In genomic region chr7:50718876-50719275, GRCh38 we compare ENCODE assay signal across 1 cellular context.
A peak's percentile ranks its signal among the peaks of the same experiment; 100 is the strongest.
TF ChIP-seq lines count a peak whose summit lies in the region.

No MANE protein-coding gene starts in this region.

TF ChIP-seq in HepG2, 621 proteins besides CTCF, POLR2A, EP300 and RAD21 (continued from another document and continues in another):
- TF ChIP-seq CREM (IDR thresholded peaks at IDR 0.05) (peak; percentile 39; the same call in 1 of the 2 replicates), CREM (CRISPR knock-in tag; IDR thresholded peaks at IDR 0.05) (no peak), MED1 (CRISPR knock-in tag; IDR thresholded peaks at IDR 0.05) (0 out of 2 replicates have a peak, but pooled peaks have one; percentile 11), PHF21A (CRISPR knock-in tag; IDR thresholded peaks at IDR 0.05) (no peak), ZNF24 (IDR thresholded peaks at IDR 0.05) (no peak), ZNF335 (CRISPR knock-in tag; IDR thresholded peaks at IDR 0.05) (no peak), GABPB1 (CRISPR knock-in tag; IDR thresholded peaks at IDR 0.05) (no peak), NFIC (IDR thresholded peaks at IDR 0.05; ENCODE audit: low read length) (peak; percentile 75; the same call in 1 of the 2 replicates), SIX4 (CRISPR knock-in tag; IDR thresholded peaks at IDR 0.05) (no peak), HNF4A (CRISPR knock-in tag; IDR thresholded peaks at IDR 0.05) (peak; percentile 56), HES4 (CRISPR knock-in tag; IDR thresholded peaks at IDR 0.05; ENCODE audit: borderline replicate concordance) (no peak), SP4 (CRISPR knock-in tag; IDR thresholded peaks at IDR 0.05) (no peak), WIZ (CRISPR knock-in tag; IDR thresholded peaks at IDR 0.05) (no peak), SP5 (CRISPR knock-in tag; IDR thresholded peaks at IDR 0.05; ENCODE audit: borderline replicate concordance, low read depth) (no peak), NR2F1 (CRISPR knock-in tag; IDR thresholded peaks at IDR 0.05) (no peak), TCF12 (IDR thresholded peaks at IDR 0.05) (no peak), TCF12 (CRISPR knock-in tag; IDR thresholded peaks at IDR 0.05) (no peak), ZNF331 (CRISPR knock-in tag; IDR thresholded peaks at IDR 0.05) (0 out of 2 replicates have a peak, but pooled peaks have one; percentile 4), FOXA1 (IDR thresholded peaks at IDR 0.05) (no peak), FOXA1 (CRISPR knock-in tag; IDR thresholded peaks at IDR 0.05) (peak; percentile 39; the same call in 1 of the 2 replicates), ZNF674 (CRISPR knock-in tag; IDR thresholded peaks at IDR 0.05; ENCODE audit: low read depth) (no peak), CC2D1A (CRISPR knock-in tag; IDR thresholded peaks at IDR 0.05) (no peak), NR2F2 (IDR thresholded peaks at IDR 0.05; ENCODE audit: borderline replicate concordance, low read depth) (peak; percentile 74), DDIT3 (CRISPR knock-in tag; IDR thresholded peaks at IDR 0.05) (no peak), FOXP1 (IDR thresholded peaks at IDR 0.05) (peak; percentile 23; the same call in 1 of the 2 replicates), FOXP1 (CRISPR knock-in tag; IDR thresholded peaks at IDR 0.05) (peak; percentile 78), KDM6A (CRISPR knock-in tag; IDR thresholded peaks at IDR 0.05; ENCODE audit: low read depth) (0 out of 2 replicates have a peak, but pooled peaks have one; percentile 34), HDAC1 (CRISPR knock-in tag; IDR thresholded peaks at IDR 0.05) (peak; percentile 60; the same call in 1 of the 2 replicates), ZNF451 (CRISPR knock-in tag; IDR thresholded peaks at IDR 0.05) (no peak), SIX1 (CRISPR knock-in tag; IDR thresholded peaks at IDR 0.05; ENCODE audit: borderline replicate concordance) (peak; percentile 22; the same call in 1 of the 2 replicates), NR2F6 (IDR thresholded peaks at IDR 0.05) (peak; percentile 57), NR2F6 (CRISPR knock-in tag; IDR thresholded peaks at IDR 0.05) (no peak), ZNF441 (CRISPR knock-in tag; IDR thresholded peaks at IDR 0.05; ENCODE audit: borderline replicate concordance) (no peak), GZF1 (CRISPR knock-in tag; IDR thresholded peaks at IDR 0.05) (no peak), ZNF567 (CRISPR knock-in tag; IDR thresholded peaks at IDR 0.05; ENCODE audit: borderline replicate concordance) (no peak), MIER2 (CRISPR knock-in tag; IDR thresholded peaks at IDR 0.05) (no peak), HMG20A (CRISPR knock-in tag; IDR thresholded peaks at IDR 0.05; ENCODE audit: borderline replicate concordance) (peak; percentile 68; the same call in 1 of the 2 replicates), SKI (IDR thresholded peaks at IDR 0.05; ENCODE audit: partially characterized antibody) (no peak), TBX3 (IDR thresholded peaks at IDR 0.05; ENCODE audit: borderline replicate concordance) (peak; percentile 85; the same call in 1 of the 2 replicates), KMT2B (CRISPR knock-in tag; IDR thresholded peaks at IDR 0.05) (no peak), RFX1 (IDR thresholded peaks at IDR 0.05) (no peak), IRF9 (CRISPR knock-in tag; IDR thresholded peaks at IDR 0.05; ENCODE audit: borderline replicate concordance) (no peak), ZNF879 (CRISPR knock-in tag; IDR thresholded peaks at IDR 0.05) (no peak), SETDB1 (CRISPR knock-in tag; IDR thresholded peaks at IDR 0.05; ENCODE audit: borderline replicate concordance) (no peak), NCOA2 (CRISPR knock-in tag; IDR thresholded peaks at IDR 0.05) (peak; percentile 38; the same call in 1 of the 2 replicates)
- TF ChIP-seq, protein P1, sequence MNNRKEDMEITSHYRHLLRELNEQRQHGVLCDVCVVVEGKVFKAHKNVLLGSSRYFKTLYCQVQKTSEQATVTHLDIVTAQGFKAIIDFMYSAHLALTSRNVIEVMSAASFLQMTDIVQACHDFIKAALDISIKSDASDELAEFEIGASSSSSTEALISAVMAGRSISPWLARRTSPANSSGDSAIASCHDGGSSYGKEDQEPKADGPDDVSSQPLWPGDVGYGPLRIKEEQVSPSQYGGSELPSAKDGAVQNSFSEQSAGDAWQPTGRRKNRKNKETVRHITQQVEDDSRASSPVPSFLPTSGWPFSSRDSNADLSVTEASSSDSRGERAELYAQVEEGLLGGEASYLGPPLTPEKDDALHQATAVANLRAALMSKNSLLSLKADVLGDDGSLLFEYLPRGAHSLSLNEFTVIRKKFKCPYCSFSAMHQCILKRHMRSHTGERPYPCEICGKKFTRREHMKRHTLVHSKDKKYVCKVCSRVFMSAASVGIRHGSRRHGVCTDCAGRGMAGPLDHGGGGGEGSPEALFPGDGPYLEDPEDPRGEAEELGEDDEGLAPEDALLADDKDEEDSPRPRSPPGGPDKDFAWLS (CRISPR knock-in tag; IDR thresholded peaks at IDR 0.05; ENCODE audit: borderline replicate concordance) = no peak
- TF ChIP-seq, protein P2, sequence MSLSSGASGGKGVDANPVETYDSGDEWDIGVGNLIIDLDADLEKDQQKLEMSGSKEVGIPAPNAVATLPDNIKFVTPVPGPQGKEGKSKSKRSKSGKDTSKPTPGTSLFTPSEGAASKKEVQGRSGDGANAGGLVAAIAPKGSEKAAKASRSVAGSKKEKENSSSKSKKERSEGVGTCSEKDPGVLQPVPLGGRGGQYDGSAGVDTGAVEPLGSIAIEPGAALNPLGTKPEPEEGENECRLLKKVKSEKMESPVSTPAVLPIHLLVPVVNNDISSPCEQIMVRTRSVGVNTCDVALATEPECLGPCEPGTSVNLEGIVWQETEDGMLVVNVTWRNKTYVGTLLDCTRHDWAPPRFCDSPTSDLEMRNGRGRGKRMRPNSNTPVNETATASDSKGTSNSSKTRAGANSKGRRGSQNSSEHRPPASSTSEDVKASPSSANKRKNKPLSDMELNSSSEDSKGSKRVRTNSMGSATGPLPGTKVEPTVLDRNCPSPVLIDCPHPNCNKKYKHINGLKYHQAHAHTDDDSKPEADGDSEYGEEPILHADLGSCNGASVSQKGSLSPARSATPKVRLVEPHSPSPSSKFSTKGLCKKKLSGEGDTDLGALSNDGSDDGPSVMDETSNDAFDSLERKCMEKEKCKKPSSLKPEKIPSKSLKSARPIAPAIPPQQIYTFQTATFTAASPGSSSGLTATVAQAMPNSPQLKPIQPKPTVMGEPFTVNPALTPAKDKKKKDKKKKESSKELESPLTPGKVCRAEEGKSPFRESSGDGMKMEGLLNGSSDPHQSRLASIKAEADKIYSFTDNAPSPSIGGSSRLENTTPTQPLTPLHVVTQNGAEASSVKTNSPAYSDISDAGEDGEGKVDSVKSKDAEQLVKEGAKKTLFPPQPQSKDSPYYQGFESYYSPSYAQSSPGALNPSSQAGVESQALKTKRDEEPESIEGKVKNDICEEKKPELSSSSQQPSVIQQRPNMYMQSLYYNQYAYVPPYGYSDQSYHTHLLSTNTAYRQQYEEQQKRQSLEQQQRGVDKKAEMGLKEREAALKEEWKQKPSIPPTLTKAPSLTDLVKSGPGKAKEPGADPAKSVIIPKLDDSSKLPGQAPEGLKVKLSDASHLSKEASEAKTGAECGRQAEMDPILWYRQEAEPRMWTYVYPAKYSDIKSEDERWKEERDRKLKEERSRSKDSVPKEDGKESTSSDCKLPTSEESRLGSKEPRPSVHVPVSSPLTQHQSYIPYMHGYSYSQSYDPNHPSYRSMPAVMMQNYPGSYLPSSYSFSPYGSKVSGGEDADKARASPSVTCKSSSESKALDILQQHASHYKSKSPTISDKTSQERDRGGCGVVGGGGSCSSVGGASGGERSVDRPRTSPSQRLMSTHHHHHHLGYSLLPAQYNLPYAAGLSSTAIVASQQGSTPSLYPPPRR (CRISPR knock-in tag; IDR thresholded peaks at IDR 0.05; ENCODE audit: borderline replicate concordance) = peak; percentile 96
- TF ChIP-seq, protein P3, sequence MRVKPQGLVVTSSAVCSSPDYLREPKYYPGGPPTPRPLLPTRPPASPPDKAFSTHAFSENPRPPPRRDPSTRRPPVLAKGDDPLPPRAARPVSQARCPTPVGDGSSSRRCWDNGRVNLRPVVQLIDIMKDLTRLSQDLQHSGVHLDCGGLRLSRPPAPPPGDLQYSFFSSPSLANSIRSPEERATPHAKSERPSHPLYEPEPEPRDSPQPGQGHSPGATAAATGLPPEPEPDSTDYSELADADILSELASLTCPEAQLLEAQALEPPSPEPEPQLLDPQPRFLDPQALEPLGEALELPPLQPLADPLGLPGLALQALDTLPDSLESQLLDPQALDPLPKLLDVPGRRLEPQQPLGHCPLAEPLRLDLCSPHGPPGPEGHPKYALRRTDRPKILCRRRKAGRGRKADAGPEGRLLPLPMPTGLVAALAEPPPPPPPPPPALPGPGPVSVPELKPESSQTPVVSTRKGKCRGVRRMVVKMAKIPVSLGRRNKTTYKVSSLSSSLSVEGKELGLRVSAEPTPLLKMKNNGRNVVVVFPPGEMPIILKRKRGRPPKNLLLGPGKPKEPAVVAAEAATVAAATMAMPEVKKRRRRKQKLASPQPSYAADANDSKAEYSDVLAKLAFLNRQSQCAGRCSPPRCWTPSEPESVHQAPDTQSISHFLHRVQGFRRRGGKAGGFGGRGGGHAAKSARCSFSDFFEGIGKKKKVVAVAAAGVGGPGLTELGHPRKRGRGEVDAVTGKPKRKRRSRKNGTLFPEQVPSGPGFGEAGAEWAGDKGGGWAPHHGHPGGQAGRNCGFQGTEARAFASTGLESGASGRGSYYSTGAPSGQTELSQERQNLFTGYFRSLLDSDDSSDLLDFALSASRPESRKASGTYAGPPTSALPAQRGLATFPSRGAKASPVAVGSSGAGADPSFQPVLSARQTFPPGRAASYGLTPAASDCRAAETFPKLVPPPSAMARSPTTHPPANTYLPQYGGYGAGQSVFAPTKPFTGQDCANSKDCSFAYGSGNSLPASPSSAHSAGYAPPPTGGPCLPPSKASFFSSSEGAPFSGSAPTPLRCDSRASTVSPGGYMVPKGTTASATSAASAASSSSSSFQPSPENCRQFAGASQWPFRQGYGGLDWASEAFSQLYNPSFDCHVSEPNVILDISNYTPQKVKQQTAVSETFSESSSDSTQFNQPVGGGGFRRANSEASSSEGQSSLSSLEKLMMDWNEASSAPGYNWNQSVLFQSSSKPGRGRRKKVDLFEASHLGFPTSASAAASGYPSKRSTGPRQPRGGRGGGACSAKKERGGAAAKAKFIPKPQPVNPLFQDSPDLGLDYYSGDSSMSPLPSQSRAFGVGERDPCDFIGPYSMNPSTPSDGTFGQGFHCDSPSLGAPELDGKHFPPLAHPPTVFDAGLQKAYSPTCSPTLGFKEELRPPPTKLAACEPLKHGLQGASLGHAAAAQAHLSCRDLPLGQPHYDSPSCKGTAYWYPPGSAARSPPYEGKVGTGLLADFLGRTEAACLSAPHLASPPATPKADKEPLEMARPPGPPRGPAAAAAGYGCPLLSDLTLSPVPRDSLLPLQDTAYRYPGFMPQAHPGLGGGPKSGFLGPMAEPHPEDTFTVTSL (CRISPR knock-in tag; IDR thresholded peaks at IDR 0.05; ENCODE audit: borderline replicate concordance) = peak; percentile 75; the same call in 1 of the 2 replicates
- TF ChIP-seq, protein P4, sequence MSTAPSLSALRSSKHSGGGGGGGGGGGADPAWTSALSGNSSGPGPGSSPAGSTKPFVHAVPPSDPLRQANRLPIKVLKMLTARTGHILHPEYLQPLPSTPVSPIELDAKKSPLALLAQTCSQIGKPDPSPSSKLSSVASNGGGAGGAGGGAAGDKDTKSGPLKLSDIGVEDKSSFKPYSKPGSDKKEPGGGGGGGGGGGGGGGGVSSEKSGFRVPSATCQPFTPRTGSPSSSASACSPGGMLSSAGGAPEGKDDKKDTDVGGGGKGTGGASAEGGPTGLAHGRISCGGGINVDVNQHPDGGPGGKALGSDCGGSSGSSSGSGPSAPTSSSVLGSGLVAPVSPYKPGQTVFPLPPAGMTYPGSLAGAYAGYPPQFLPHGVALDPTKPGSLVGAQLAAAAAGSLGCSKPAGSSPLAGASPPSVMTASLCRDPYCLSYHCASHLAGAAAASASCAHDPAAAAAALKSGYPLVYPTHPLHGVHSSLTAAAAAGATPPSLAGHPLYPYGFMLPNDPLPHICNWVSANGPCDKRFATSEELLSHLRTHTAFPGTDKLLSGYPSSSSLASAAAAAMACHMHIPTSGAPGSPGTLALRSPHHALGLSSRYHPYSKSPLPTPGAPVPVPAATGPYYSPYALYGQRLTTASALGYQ (CRISPR knock-in tag; IDR thresholded peaks at IDR 0.05) = peak; percentile 73
